Comparison of ENCODE assay signal across 1 cellular context in genomic region chr19:55117063-55117635, GRCh38.
TF ChIP-seq lines count a peak whose summit lies in the region.

No MANE protein-coding gene starts in this region.

TF ChIP-seq in K562, 482 proteins besides CTCF, POLR2A, EP300 and RAD21 (continued from another document):
- TF ChIP-seq VEZF1 (CRISPR knock-in tag; IDR thresholded peaks at IDR 0.05) (no peak), NFATC3 (IDR thresholded peaks at IDR 0.05) (no peak), PRDM10 (IDR thresholded peaks at IDR 0.05; ENCODE audit: partially characterized antibody) (peak; percentile 19), NONO (IDR thresholded peaks at IDR 0.05; ENCODE audit: low read depth in 2 of 2, low read length in 1 of 2) (peak in 1 of 2 experiments; percentile 59; a peak in 1 of 4 replicates), TEAD1 (CRISPR knock-in tag; IDR thresholded peaks at IDR 0.05) (no peak), PURB (CRISPR knock-in tag; IDR thresholded peaks at IDR 0.05; ENCODE audit: low read depth) (no peak), ZNF408 (CRISPR knock-in tag; IDR thresholded peaks at IDR 0.05; ENCODE audit: low read depth) (no peak), GABPB1 (CRISPR knock-in tag; IDR thresholded peaks at IDR 0.05) (no peak), KAT2B (IDR thresholded peaks at IDR 0.05; ENCODE audit: low read depth, low read length) (no peak), ZNF41 (CRISPR knock-in tag; conservative IDR thresholded peaks at IDR 0.05) (no peak), ZNF134 (CRISPR knock-in tag; conservative IDR thresholded peaks at IDR 0.05) (no peak), SAP30 (IDR thresholded peaks at IDR 0.05; ENCODE audit: borderline replicate concordance, insufficient read depth, low read depth, low read length, poor library complexity, severe bottlenecking) (peak; percentile 80), LCOR (CRISPR knock-in tag; IDR thresholded peaks at IDR 0.05) (no peak), RFX5 (IDR thresholded peaks at IDR 0.05; ENCODE audit: low read depth, low read length) (no peak), NFXL1 (CRISPR knock-in tag; IDR thresholded peaks at IDR 0.05) (no peak), BRF2 (IDR thresholded peaks at IDR 0.05; ENCODE audit: borderline replicate concordance, insufficient read depth, insufficient read length) (no peak), KLF6 (CRISPR knock-in tag; IDR thresholded peaks at IDR 0.05; ENCODE audit: borderline replicate concordance) (no peak), HOXB6 (CRISPR knock-in tag; IDR thresholded peaks at IDR 0.05; ENCODE audit: borderline replicate concordance) (no peak), CREM (IDR thresholded peaks at IDR 0.05; ENCODE audit: low read depth) (no peak), E4F1 (CRISPR knock-in tag; IDR thresholded peaks at IDR 0.05; ENCODE audit: borderline replicate concordance) (no peak), PHF8 (IDR thresholded peaks at IDR 0.05; ENCODE audit: borderline replicate concordance, low read length) (peak; percentile 68; the same call in 1 of the 2 replicates), CCNT2 (IDR thresholded peaks at IDR 0.05; ENCODE audit: borderline replicate concordance, extremely low read depth, insufficient read length, low read depth, low read length) (peak; percentile 11), SUPT5H (IDR thresholded peaks at IDR 0.05) (no peak), LEF1 (IDR thresholded peaks at IDR 0.05) (no peak), ZBTB7A (IDR thresholded peaks at IDR 0.05; ENCODE audit: borderline replicate concordance, control insufficient read depth, low read depth, low read length) (peak; percentile 33; the same call in 1 of the 2 replicates), HMBOX1 (IDR thresholded peaks at IDR 0.05) (no peak), CXXC5 (CRISPR knock-in tag; IDR thresholded peaks at IDR 0.05) (no peak), NFE2L1 (tag; IDR thresholded peaks at IDR 0.05; ENCODE audit: borderline replicate concordance, low read depth) (no peak), SMARCE1 (IDR thresholded peaks at IDR 0.05) (no peak), SREBF2 (CRISPR knock-in tag; IDR thresholded peaks at IDR 0.05) (no peak), PHF20 (IDR thresholded peaks at IDR 0.05; ENCODE audit: partially characterized antibody) (peak; percentile 2), THRA (IDR thresholded peaks at IDR 0.05) (no peak)
